ENCODE assay signal across 8 cellular contexts in genomic region chr6:36874016-36874442, GRCh38. TPM values are rescaled to one million over a fixed set of nuclear protein-coding genes. Genes with fewer than 3 reads are reported as not detected.
DNase-seq lines count a peak whose midpoint lies in the region; ATAC-seq and TF ChIP-seq lines count a peak whose summit lies in the region.

No MANE protein-coding gene starts in this region.

- H3K27ac ChIP-seq in Peyer's patch (peak overlapping the region; percentile 85 to 90 (median 88)), esophagus muscularis mucosa (replicated peaks in 1 of 4) (peak overlapping the region; percentile 84 to 92 (median 88)), neutrophil (peak overlapping the region; percentile 75)

- WGBS in esophagus muscularis mucosa = 6% methylated on average over 9 of the region's 9 CpGs

- H3K36me3 ChIP-seq in Peyer's patch (no peaks in the 10 kb centered on the region), esophagus muscularis mucosa (peaks cover 0 to 19% (median 5%) of the 10 kb centered on the region in 4 donors), neutrophil (no peaks in the 10 kb centered on the region)

- TF ChIP-seq EP300 in esophagus muscularis mucosa (IDR thresholded peaks at IDR 0.05) = no peak

- H3K4me1 ChIP-seq in Peyer's patch = peaks cover 0 to 19% (median 5%) of the 10 kb centered on the region in 4 donors
- H3K4me1 ChIP-seq in esophagus muscularis mucosa = peaks cover 16 to 20% (median 16%) of the 10 kb centered on the region in 4 donors
- H3K4me1 ChIP-seq in neutrophil (ENCODE audit: control insufficient read depth in 1 of 2, insufficient read depth in 1 of 2, low read depth in 1 of 2, low read length in 1 of 2) = peaks cover 18 to 19% of the 10 kb centered on the region in 2 experiments

- H3K4me3 ChIP-seq in Peyer's patch (peak overlapping the region; percentile 75 to 98 (median 92)), esophagus muscularis mucosa (peak overlapping the region; percentile 90 to 98 (median 92)), neutrophil (ENCODE audit: low read depth in 1 of 2, low read length in 1 of 2) (peak overlapping the region; percentile 88 to 93)

- H3K9me3 ChIP-seq in Peyer's patch = no peaks in the 10 kb centered on the region
- no peaks in the 10 kb centered on the region for H3K9me3 ChIP-seq in esophagus muscularis mucosa
- no peaks in the 10 kb centered on the region for H3K9me3 ChIP-seq in neutrophil

- intact Hi-C loops in esophagus muscularis mucosa (cut with DNase I) = no loop called here

- H3K27me3 ChIP-seq in Peyer's patch = no peaks in the 10 kb centered on the region
- peaks cover 0 to 5% (median 0%) of the 10 kb centered on the region in 4 donors for H3K27me3 ChIP-seq in esophagus muscularis mucosa
- no peaks in the 10 kb centered on the region for H3K27me3 ChIP-seq in neutrophil

- DNase-seq in DMS53 (lab: John Stamatoyannopoulos, UW) (peak; percentile 47), DMS53 treated with DMSO at 0.1 percent for 48 hours (lab: John Stamatoyannopoulos, UW; ENCODE audit: unreplicated experiment) (no peak), Peyer's patch (no peak), esophagus muscularis mucosa (ENCODE audit: extremely low spot score) (no peak), dermis blood vessel endothelial cell (no peak)

- ATAC-seq in GM21360 (IDR thresholded peaks at IDR 0.05; ENCODE audit: unreplicated experiment) (no peak), HG03280 (IDR thresholded peaks at IDR 0.05; ENCODE audit: unreplicated experiment) (no peak)

- TF ChIP-seq CTCF in Peyer's patch (IDR thresholded peaks at IDR 0.05) = no peak
- no peak for TF ChIP-seq CTCF in esophagus muscularis mucosa (IDR thresholded peaks at IDR 0.05)
- no peak for TF ChIP-seq CTCF in neutrophil (IDR thresholded peaks at IDR 0.05)

- TF ChIP-seq POLR2A in Peyer's patch (IDR thresholded peaks at IDR 0.05) (no peak), esophagus muscularis mucosa (IDR thresholded peaks at IDR 0.05; ENCODE audit: low read depth) (no peak)

RNA-seq across cellular contexts. Expression of gene PPIL1, which starts 0.6 kb away (rescaled TPM):
- total RNA-seq in Peyer's patch (10 to 100 TPM in 1 of 4 donors, 1 to 10 TPM in 3; 6.0 to 14.0 (median 6.4) TPM), esophagus muscularis mucosa (10 to 100 TPM; 17.6 to 30.3 (median 25.4) TPM), dermis blood vessel endothelial cell (21.3 and 26.9 TPM in 2 replicates)

RNA-seq across cellular contexts. Expression of gene C6orf89, which starts 11.7 kb away (rescaled TPM):
- 10 to 100 TPM; 25.6 to 39.1 (median 28.9) TPM for total RNA-seq in Peyer's patch
- total RNA-seq in esophagus muscularis mucosa = 10 to 100 TPM; 56.5 to 66.2 (median 59.0) TPM
- total RNA-seq in dermis blood vessel endothelial cell = 27.7 and 35.8 TPM in 2 replicates

RNA-seq across cellular contexts. Expression of gene CPNE5, which starts 34.8 kb away (rescaled TPM):
- total RNA-seq in Peyer's patch = 1 to 10 TPM in 3 of 4 donors, under 1 TPM in 1; 0.35 to 5.8 (median 2.9) TPM
- total RNA-seq in esophagus muscularis mucosa = 1 to 10 TPM; 2.1 to 4.6 (median 2.6) TPM
- total RNA-seq in dermis blood vessel endothelial cell = 12.9 and 14.0 TPM in 2 replicates
